ENCODE assay signal across 1 cellular context in the genomic region with DNA sequence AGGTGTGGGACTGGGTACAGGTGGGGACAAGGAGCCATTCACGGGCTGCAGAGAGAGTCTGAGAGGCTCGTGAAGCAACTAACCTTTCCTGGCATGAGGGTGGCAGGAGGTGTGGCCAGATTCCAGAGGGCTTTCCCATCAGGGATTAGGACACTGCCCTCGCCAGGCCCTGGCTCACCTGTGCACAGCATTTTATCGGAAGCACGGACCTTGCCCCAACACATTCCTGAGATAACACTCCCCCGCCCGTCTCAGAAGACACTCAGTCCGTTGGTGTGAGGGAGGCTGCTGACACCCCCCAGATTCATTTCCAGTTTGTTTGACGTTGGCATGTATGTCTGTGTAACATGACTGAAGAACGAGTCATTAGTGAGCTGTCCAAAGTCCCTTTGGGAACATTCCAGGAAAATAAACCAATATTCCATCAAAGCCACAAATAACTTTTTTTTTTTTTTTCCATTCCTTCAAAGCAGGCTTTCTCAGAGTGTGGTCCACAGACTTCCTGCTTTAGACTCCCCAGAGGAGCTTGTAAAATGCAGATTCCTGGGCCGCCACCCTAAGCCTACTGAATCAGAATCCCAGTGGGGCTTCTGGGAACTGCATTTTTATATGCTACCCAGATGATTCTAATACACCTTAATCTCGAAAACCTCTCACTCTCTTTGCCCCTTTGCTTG.
A peak's percentile ranks its signal among the peaks of the same experiment; 100 is the strongest.
TF ChIP-seq lines count a peak whose summit lies in the region.

No MANE protein-coding gene starts in this region.

TF ChIP-seq in HepG2, 621 proteins besides CTCF, POLR2A, EP300 and RAD21 (continued from another document and continues in another):
- TF ChIP-seq ZNF646 (CRISPR knock-in tag; IDR thresholded peaks at IDR 0.05): no peak
- no peak for TF ChIP-seq LBX2 (CRISPR knock-in tag; IDR thresholded peaks at IDR 0.05; ENCODE audit: borderline replicate concordance)
- TF ChIP-seq IKZF1 (IDR thresholded peaks at IDR 0.05): no peak
- no peak for TF ChIP-seq KAT2B (IDR thresholded peaks at IDR 0.05; ENCODE audit: borderline replicate concordance, low read depth, low read length)
- no peak for TF ChIP-seq CHCHD3 (CRISPR knock-in tag; IDR thresholded peaks at IDR 0.05)
- TF ChIP-seq ZFP36L2 (CRISPR knock-in tag; IDR thresholded peaks at IDR 0.05): no peak
- TF ChIP-seq MTF2 (CRISPR knock-in tag; IDR thresholded peaks at IDR 0.05; ENCODE audit: borderline replicate concordance): no peak
- TF ChIP-seq SRY (CRISPR knock-in tag; IDR thresholded peaks at IDR 0.05): no peak
- TF ChIP-seq CBFB (CRISPR knock-in tag; IDR thresholded peaks at IDR 0.05): no peak
- TF ChIP-seq, protein P1, sequence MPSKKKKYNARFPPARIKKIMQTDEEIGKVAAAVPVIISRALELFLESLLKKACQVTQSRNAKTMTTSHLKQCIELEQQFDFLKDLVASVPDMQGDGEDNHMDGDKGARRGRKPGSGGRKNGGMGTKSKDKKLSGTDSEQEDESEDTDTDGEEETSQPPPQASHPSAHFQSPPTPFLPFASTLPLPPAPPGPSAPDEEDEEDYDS (CRISPR knock-in tag; IDR thresholded peaks at IDR 0.05): no peak
- TF ChIP-seq NKX3-1 (CRISPR knock-in tag; IDR thresholded peaks at IDR 0.05): no peak
- TF ChIP-seq HNRNPH1 (optimal IDR thresholded peaks at IDR 0.05; ENCODE audit: low read depth, low read length): no peak
- no peak for TF ChIP-seq ZBTB2 (CRISPR knock-in tag; IDR thresholded peaks at IDR 0.05; ENCODE audit: low read depth)
- TF ChIP-seq, protein P2, sequence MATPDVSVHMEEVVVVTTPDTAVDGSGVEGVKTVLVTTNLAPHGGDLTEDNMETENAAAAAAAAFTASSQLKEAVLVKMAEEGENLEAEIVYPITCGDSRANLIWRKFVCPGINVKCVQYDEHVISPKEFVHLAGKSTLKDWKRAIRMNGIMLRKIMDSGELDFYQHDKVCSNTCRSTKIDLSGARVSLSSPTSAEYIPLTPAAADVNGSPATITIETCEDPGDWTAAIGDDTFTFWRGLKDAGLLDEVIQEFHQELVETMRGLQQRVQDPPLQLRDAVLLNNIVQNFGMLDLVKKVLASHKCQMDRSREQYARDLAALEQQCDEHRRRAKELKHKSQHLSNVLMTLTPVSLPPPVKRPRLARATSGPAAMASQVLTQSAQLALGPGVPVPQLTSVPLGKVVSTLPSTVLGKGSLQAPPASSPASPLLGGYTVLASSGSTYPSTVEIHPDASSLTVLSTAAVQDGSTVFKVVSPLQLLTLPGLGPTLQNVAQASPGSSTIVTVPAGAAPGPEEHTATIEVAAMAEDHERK (CRISPR knock-in tag; IDR thresholded peaks at IDR 0.05; ENCODE audit: low read depth): no peak
- TF ChIP-seq ZNF616 (CRISPR knock-in tag; IDR thresholded peaks at IDR 0.05; ENCODE audit: low read depth): no peak
- TF ChIP-seq ZSCAN25 (CRISPR knock-in tag; IDR thresholded peaks at IDR 0.05): no peak
- TF ChIP-seq ZNF510 (CRISPR knock-in tag; IDR thresholded peaks at IDR 0.05; ENCODE audit: low read depth): no peak
- TF ChIP-seq NR2C2 (CRISPR knock-in tag; IDR thresholded peaks at IDR 0.05; ENCODE audit: borderline replicate concordance): peak; percentile 37; the same call in 1 of the 2 replicates
- no peak for TF ChIP-seq SMC3 (IDR thresholded peaks at IDR 0.05; ENCODE audit: low read length)
- TF ChIP-seq, protein P3, sequence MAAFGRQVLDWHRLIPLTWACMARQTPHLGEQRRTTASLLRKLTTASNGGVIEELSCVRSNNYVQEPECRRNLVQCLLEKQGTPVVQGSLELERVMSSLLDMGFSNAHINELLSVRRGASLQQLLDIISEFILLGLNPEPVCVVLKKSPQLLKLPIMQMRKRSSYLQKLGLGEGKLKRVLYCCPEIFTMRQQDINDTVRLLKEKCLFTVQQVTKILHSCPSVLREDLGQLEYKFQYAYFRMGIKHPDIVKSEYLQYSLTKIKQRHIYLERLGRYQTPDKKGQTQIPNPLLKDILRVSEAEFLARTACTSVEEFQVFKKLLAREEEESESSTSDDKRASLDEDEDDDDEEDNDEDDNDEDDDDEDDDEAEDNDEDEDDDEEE (CRISPR knock-in tag; IDR thresholded peaks at IDR 0.05): no peak
- TF ChIP-seq SALL2 (CRISPR knock-in tag; IDR thresholded peaks at IDR 0.05): no peak
- no peak for TF ChIP-seq ZZZ3 (CRISPR knock-in tag; IDR thresholded peaks at IDR 0.05; ENCODE audit: borderline replicate concordance)
- no peak for TF ChIP-seq TCF12 (IDR thresholded peaks at IDR 0.05)
- TF ChIP-seq TCF12 (CRISPR knock-in tag; IDR thresholded peaks at IDR 0.05): no peak
- TF ChIP-seq, protein P4, sequence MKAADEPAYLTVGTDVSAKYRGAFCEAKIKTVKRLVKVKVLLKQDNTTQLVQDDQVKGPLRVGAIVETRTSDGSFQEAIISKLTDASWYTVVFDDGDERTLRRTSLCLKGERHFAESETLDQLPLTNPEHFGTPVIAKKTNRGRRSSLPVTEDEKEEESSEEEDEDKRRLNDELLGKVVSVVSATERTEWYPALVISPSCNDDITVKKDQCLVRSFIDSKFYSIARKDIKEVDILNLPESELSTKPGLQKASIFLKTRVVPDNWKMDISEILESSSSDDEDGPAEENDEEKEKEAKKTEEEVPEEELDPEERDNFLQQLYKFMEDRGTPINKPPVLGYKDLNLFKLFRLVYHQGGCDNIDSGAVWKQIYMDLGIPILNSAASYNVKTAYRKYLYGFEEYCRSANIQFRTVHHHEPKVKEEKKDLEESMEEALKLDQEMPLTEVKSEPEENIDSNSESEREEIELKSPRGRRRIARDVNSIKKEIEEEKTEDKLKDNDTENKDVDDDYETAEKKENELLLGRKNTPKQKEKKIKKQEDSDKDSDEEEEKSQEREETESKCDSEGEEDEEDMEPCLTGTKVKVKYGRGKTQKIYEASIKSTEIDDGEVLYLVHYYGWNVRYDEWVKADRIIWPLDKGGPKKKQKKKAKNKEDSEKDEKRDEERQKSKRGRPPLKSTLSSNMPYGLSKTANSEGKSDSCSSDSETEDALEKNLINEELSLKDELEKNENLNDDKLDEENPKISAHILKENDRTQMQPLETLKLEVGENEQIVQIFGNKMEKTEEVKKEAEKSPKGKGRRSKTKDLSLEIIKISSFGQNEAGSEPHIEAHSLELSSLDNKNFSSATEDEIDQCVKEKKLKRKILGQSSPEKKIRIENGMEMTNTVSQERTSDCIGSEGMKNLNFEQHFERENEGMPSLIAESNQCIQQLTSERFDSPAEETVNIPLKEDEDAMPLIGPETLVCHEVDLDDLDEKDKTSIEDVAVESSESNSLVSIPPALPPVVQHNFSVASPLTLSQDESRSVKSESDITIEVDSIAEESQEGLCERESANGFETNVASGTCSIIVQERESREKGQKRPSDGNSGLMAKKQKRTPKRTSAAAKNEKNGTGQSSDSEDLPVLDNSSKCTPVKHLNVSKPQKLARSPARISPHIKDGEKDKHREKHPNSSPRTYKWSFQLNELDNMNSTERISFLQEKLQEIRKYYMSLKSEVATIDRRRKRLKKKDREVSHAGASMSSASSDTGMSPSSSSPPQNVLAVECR (CRISPR knock-in tag; IDR thresholded peaks at IDR 0.05; ENCODE audit: borderline replicate concordance): 0 out of 2 replicates have a peak, but pooled peaks have one; percentile 4
- TF ChIP-seq ZNF264 (CRISPR knock-in tag; IDR thresholded peaks at IDR 0.05): 0 out of 2 replicates have a peak, but pooled peaks have one; percentile 4
- TF ChIP-seq MBD4 (IDR thresholded peaks at IDR 0.05; ENCODE audit: borderline replicate concordance, low read length): 0 out of 2 replicates have a peak, but pooled peaks have one; percentile 52
- no peak for TF ChIP-seq NCOA1 (CRISPR knock-in tag; IDR thresholded peaks at IDR 0.05)
- TF ChIP-seq, protein P5, sequence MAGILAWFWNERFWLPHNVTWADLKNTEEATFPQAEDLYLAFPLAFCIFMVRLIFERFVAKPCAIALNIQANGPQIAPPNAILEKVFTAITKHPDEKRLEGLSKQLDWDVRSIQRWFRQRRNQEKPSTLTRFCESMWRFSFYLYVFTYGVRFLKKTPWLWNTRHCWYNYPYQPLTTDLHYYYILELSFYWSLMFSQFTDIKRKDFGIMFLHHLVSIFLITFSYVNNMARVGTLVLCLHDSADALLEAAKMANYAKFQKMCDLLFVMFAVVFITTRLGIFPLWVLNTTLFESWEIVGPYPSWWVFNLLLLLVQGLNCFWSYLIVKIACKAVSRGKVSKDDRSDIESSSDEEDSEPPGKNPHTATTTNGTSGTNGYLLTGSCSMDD (CRISPR knock-in tag; IDR thresholded peaks at IDR 0.05): no peak
- no peak for TF ChIP-seq KLF15 (CRISPR knock-in tag; IDR thresholded peaks at IDR 0.05; ENCODE audit: borderline replicate concordance)
- peak; percentile 68 for TF ChIP-seq RARA (CRISPR knock-in tag; IDR thresholded peaks at IDR 0.05)
- TF ChIP-seq ZNF280D (CRISPR knock-in tag; IDR thresholded peaks at IDR 0.05): 0 out of 2 replicates have a peak, but pooled peaks have one; percentile 39
- TF ChIP-seq, protein P6, sequence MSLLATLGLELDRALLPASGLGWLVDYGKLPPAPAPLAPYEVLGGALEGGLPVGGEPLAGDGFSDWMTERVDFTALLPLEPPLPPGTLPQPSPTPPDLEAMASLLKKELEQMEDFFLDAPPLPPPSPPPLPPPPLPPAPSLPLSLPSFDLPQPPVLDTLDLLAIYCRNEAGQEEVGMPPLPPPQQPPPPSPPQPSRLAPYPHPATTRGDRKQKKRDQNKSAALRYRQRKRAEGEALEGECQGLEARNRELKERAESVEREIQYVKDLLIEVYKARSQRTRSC (CRISPR knock-in tag; IDR thresholded peaks at IDR 0.05; ENCODE audit: low read depth): 0 out of 2 replicates have a peak, but pooled peaks have one; percentile 29
- peak; percentile 98 for TF ChIP-seq SALL1 (CRISPR knock-in tag; IDR thresholded peaks at IDR 0.05)
- no peak for TF ChIP-seq TCF7L2 (IDR thresholded peaks at IDR 0.05; ENCODE audit: low read depth, low read length)
- TF ChIP-seq ZNF296 (CRISPR knock-in tag; conservative IDR thresholded peaks at IDR 0.05): no peak
- no peak for TF ChIP-seq HDAC6 (IDR thresholded peaks at IDR 0.05; ENCODE audit: low read depth, low read length)
